ENCODE assay signal across 8 cellular contexts in genomic region chr19:495440-496332, GRCh38. TPM values are rescaled to one million over a fixed set of nuclear protein-coding genes. Genes with fewer than 3 reads are reported as not detected.
DNase-seq lines count a peak whose midpoint lies in the region; ATAC-seq, FAIRE-seq and TF ChIP-seq lines count a peak whose summit lies in the region.

No MANE protein-coding gene starts in this region.

- WGBS in HepG2 (ENCODE audit: low lambda C conversion rate) = 20% methylated on average over 24 of the region's 45 CpGs

- peak; percentile 12 for FAIRE-seq in HepG2 (lab: Jason Lieb, UNC)

- H3K4me2 ChIP-seq in PC-9 (no peak overlapping the region), HepG2 (ENCODE audit: low read depth, low read length) (peak overlapping the region; percentile 55; the same call in 1 of the 2 replicates)

- no peaks in the 10 kb centered on the region for H4K20me1 ChIP-seq in PC-9 (ENCODE audit: insufficient read depth)
- H4K20me1 ChIP-seq in HepG2 (ENCODE audit: insufficient read depth, low read length) = no peaks in the 10 kb centered on the region

- POLR2A ChIA-PET in PC-9 (lab: Charles Lee; ENCODE audit: unreplicated experiment) = no interaction called here
- POLR2A ChIA-PET in HepG2 (lab: Yijun Ruan, JAX) = interaction anchor here (2.6 kb wide), 1 partner anchor 11 kb away, joined by 23 read pairs; no protein-coding TSS in a partner anchor

- no peaks in the 10 kb centered on the region for H3K36me3 Mint-ChIP-seq in type B pancreatic cell

- CTCF ChIA-PET in PC-9 (lab: Charles Lee) (no interaction called here), HepG2 (lab: Yijun Ruan, JAX; ENCODE audit: low intra/inter-chr PET ratio, low total read pairs) (interaction anchor here (0.6 to 1.5 kb wide), 4 partner anchors 11 to 15 kb away, joined by 3 to 5 read pairs (median 4); partner anchors contain the start of gene TPGS1)

- peaks cover 41% of the 10 kb centered on the region for H3F3A ChIP-seq in PC-9 (ENCODE audit: insufficient read depth, low read depth)

- H3K4me1 Mint-ChIP-seq in type B pancreatic cell (ENCODE audit: unreplicated experiment) = no peaks in the 10 kb centered on the region

- no TSS peak for BruUV-seq in PC-9 (replicated peaks; lab: Mats Ljungman, UMichigan)
- no TSS peak for BruUV-seq in HepG2 (replicated peaks; lab: Mats Ljungman, UMichigan)

- no peak overlapping the region for H3K4me3 Mint-ChIP-seq in type B pancreatic cell

- H2AFZ ChIP-seq in PC-9 (no peak overlapping the region), HepG2 (ENCODE audit: low read length) (no peak overlapping the region)

- H3K27me3 ChIP-seq in PC-9 (ENCODE audit: insufficient read depth, low read depth) (no peaks in the 10 kb centered on the region), HepG2 (ENCODE audit: control insufficient read depth in 1 of 2, insufficient read depth in 2 of 2, low read length in 2 of 2) (peaks cover 0 to 4% of the 10 kb centered on the region in 2 experiments; a peak in 2 of 5 replicates)

- H3K79me2 ChIP-seq in PC-9 (ENCODE audit: low read depth) = no peaks in the 10 kb centered on the region
- no peaks in the 10 kb centered on the region for H3K79me2 ChIP-seq in HepG2 (ENCODE audit: insufficient read depth, low read length)

- TF ChIP-seq EP300 in HepG2 (IDR thresholded peaks at IDR 0.05; ENCODE audit: low read depth in 2 of 2, low read length in 2 of 2) (no peak), HepG2 (CRISPR knock-in tag; IDR thresholded peaks at IDR 0.05; ENCODE audit: borderline replicate concordance) (no peak)

- ATAC-seq in HepG2 (peak; percentile 17), HG03439 (IDR thresholded peaks at IDR 0.05; ENCODE audit: unreplicated experiment) (no peak), GM19452 (IDR thresholded peaks at IDR 0.05; ENCODE audit: unreplicated experiment) (no peak)

- H3K27ac Mint-ChIP-seq in type B pancreatic cell = no peak overlapping the region

- H3K9me3 Mint-ChIP-seq in type B pancreatic cell = no peaks in the 10 kb centered on the region

- TF ChIP-seq CTCF in PC-9 (conservative IDR thresholded peaks at IDR 0.05) (peak; percentile 89), HepG2 (CRISPR knock-in tag; IDR thresholded peaks at IDR 0.05) (peak; percentile 93), type B pancreatic cell (conservative IDR thresholded peaks at IDR 0.05) (peak; percentile 87)

- H3K36me3 ChIP-seq in PC-9 (ENCODE audit: low read depth) = no peaks in the 10 kb centered on the region
- H3K36me3 ChIP-seq in HepG2 (replicated peaks in 1 of 2; ENCODE audit: control insufficient read depth in 1 of 2, insufficient read depth in 2 of 2, low read length in 2 of 2) = no peaks in the 10 kb centered on the region

- TF ChIP-seq POLR2A in HepG2 (IDR thresholded peaks at IDR 0.05; ENCODE audit: insufficient read depth in 1 of 2, low read depth in 2 of 2, low read length in 2 of 2) = no peak

- H3K27me3 Mint-ChIP-seq in type B pancreatic cell = peaks cover 26% of the 10 kb centered on the region

- in situ Hi-C loops in HepG2 (cut with HindIII; ENCODE audit: extremely low pct_ligation_motif_present, low pct_unique_long_range_greater_than_20kb) = no loop called here

- DNase-seq in activated CD4-positive, CD25-positive, alpha-beta regulatory T cell treated with anti-CD3 and anti-CD28 coated beads, Interleukin-2, amount 50 U/mL, for 72 hours = peak; percentile 69
- no peak for DNase-seq in activated CD4-positive, CD25-positive, alpha-beta regulatory T cell (lab: John Stamatoyannopoulos, UW)
- peak in 1 of 2 experiments; percentile 43 for DNase-seq in PC-9
- peak; percentile 58 for DNase-seq in astrocyte of the hippocampus (ENCODE audit: low read depth, low spot score)
- no peak for DNase-seq in HepG2 (ENCODE audit: low spot score)
- peak; percentile 77 for DNase-seq in type B pancreatic cell (ENCODE audit: extremely low spot score, unreplicated experiment)

- intact Hi-C loops in PC-9 (cut with micrococcal nuclease; ENCODE audit: unreplicated experiment) = no loop called here
- intact Hi-C loops in HepG2 (cut with micrococcal nuclease; ENCODE audit: unreplicated experiment) = no loop called here

- H3K9ac ChIP-seq in HepG2 (ENCODE audit: insufficient read depth, low read depth, low read length) = no peak overlapping the region

- no peaks in the 10 kb centered on the region for H3K4me1 ChIP-seq in PC-9 (replicated peaks; ENCODE audit: insufficient read depth)
- peaks cover 50% of the 10 kb centered on the region for H3K4me1 ChIP-seq in HepG2 (ENCODE audit: insufficient read depth, low read length)

- H3K9me3 ChIP-seq in PC-9 (ENCODE audit: insufficient read depth, low read depth) = no peaks in the 10 kb centered on the region
- no peaks in the 10 kb centered on the region for H3K9me3 ChIP-seq in HepG2 (ENCODE audit: low read length)

- no peaks in the 10 kb centered on the region for H3K9me2 ChIP-seq in PC-9 (ENCODE audit: insufficient read depth)

- H3K27ac ChIP-seq in PC-9 (no peak overlapping the region), HepG2 (ENCODE audit: extremely low read length, insufficient read depth, low read length) (no peak overlapping the region)

- H3K4me3 ChIP-seq in PC-9 (no peak overlapping the region), HepG2 (replicated peaks in 1 of 3; ENCODE audit: insufficient read depth in 1 of 3, low read depth in 2 of 3, low read length in 3 of 3) (peak overlapping the region in 1 of 3 experiments; percentile 46; a peak in 1 of 6 replicates)

- peak; percentile 70 for TF ChIP-seq RAD21 in HepG2 (CRISPR knock-in tag; IDR thresholded peaks at IDR 0.05)

RNA-seq across cellular contexts. Expression of gene MADCAM1, which starts 0.6 kb away (rescaled TPM):
- total RNA-seq in PC-9 (2021) (1.1 and 1.7 TPM in 2 replicates), HepG2 (2016; rRNA removed; fragmentation: Illumina TruSeq; extraction: Trizol) (0.21 and 0.33 TPM in 2 replicates), type B pancreatic cell (ENCODE audit: low replicate concordance) (0.74 and 2.7 TPM in 2 replicates)
- 0.30 and 0.44 TPM in 2 replicates for total RNA-seq in HepG2 (2016; cell fraction: cytosol; rRNA removed; fragmentation: Illumina TruSeq; extraction: Trizol; ENCODE audit: low read depth)
- total RNA-seq in HepG2 (2016; cell fraction: insoluble cytoplasmic fraction; rRNA removed; fragmentation: Illumina TruSeq; extraction: Trizol) = 0.30 TPM in 1 of 2 replicates, not detected in the other
- 0.37 and 0.45 TPM in 2 replicates for total RNA-seq in HepG2 (2016; cell fraction: membrane; rRNA removed; fragmentation: Illumina TruSeq; extraction: Trizol)
- total RNA-seq in HepG2 (2016; cell fraction: nucleus; rRNA removed; fragmentation: Illumina TruSeq; extraction: Trizol) = 0.22 TPM in 1 of 2 replicates, not detected in the other
- polyA plus RNA-seq in HepG2 (2011; rRNA removed) = 0.29 and 0.39 TPM in 2 replicates
- 0.42 and 0.60 TPM in 2 replicates for polyA plus RNA-seq in HepG2 (2011; cell fraction: cytosol; rRNA removed)
- polyA plus RNA-seq in HepG2 (2011; cell fraction: nucleus; rRNA removed) = 1.9 and 2.3 TPM in 2 replicates
- 1.7 and 2.3 TPM in 2 replicates for polyA plus RNA-seq in HepG2 (2012)
- 0.62 and 0.89 TPM in 2 replicates for polyA plus RNA-seq in HepG2 (2016; cell fraction: cytosol; fragmentation: Illumina TruSeq; extraction: Trizol; ENCODE audit: low read depth)
- polyA plus RNA-seq in HepG2 (2016; cell fraction: insoluble cytoplasmic fraction; fragmentation: Illumina TruSeq; extraction: Trizol; ENCODE audit: low read depth) = 0.33 and 0.51 TPM in 2 replicates
- polyA plus RNA-seq in HepG2 (2016; cell fraction: membrane; fragmentation: Illumina TruSeq; extraction: Trizol; ENCODE audit: low read depth) = 0.74 and 0.99 TPM in 2 replicates
- polyA plus RNA-seq in HepG2 (2016; cell fraction: nucleus; fragmentation: Illumina TruSeq; extraction: Trizol; ENCODE audit: insufficient read depth, low read depth) = 0.89 and 1.4 TPM in 2 replicates
- polyA minus RNA-seq in HepG2 (2011; rRNA and poly(A)+ RNA removed; ENCODE audit: low replicate concordance) = 1.1 TPM in 1 of 2 replicates, not detected in the other
- polyA minus RNA-seq in HepG2 (2011; cell fraction: cytosol; rRNA and poly(A)+ RNA removed) = 0.62 and 0.89 TPM in 2 replicates
- 0.26 and 0.75 TPM in 2 replicates for polyA minus RNA-seq in HepG2 (2011; cell fraction: nucleus; rRNA and poly(A)+ RNA removed)

RNA-seq across cellular contexts. Expression of gene TPGS1, which starts 11.6 kb away (rescaled TPM):
- total RNA-seq in PC-9 (2021) = 13.8 and 25.7 TPM in 2 replicates
- 4.2 and 6.2 TPM in 2 replicates for total RNA-seq in HepG2 (2016; rRNA removed; fragmentation: Illumina TruSeq; extraction: Trizol)
- 4.1 and 5.0 TPM in 2 replicates for total RNA-seq in HepG2 (2016; cell fraction: cytosol; rRNA removed; fragmentation: Illumina TruSeq; extraction: Trizol; ENCODE audit: low read depth)
- total RNA-seq in HepG2 (2016; cell fraction: insoluble cytoplasmic fraction; rRNA removed; fragmentation: Illumina TruSeq; extraction: Trizol) = 3.9 and 5.0 TPM in 2 replicates
- total RNA-seq in HepG2 (2016; cell fraction: membrane; rRNA removed; fragmentation: Illumina TruSeq; extraction: Trizol) = 4.2 and 4.9 TPM in 2 replicates
- 2.4 and 3.4 TPM in 2 replicates for total RNA-seq in HepG2 (2016; cell fraction: nucleus; rRNA removed; fragmentation: Illumina TruSeq; extraction: Trizol)
- polyA plus RNA-seq in HepG2 (2011; rRNA removed) = 1.1 and 2.0 TPM in 2 replicates
- 1.7 and 4.3 TPM in 2 replicates for polyA plus RNA-seq in HepG2 (2011; cell fraction: cytosol; rRNA removed)
- 3.3 and 3.7 TPM in 2 replicates for polyA plus RNA-seq in HepG2 (2011; cell fraction: nucleus; rRNA removed)
- 1.0 and 2.2 TPM in 2 replicates for polyA plus RNA-seq in HepG2 (2012)
- 2.0 and 2.2 TPM in 2 replicates for polyA plus RNA-seq in HepG2 (2016; cell fraction: cytosol; fragmentation: Illumina TruSeq; extraction: Trizol; ENCODE audit: low read depth)
- 3.3 and 4.8 TPM in 2 replicates for polyA plus RNA-seq in HepG2 (2016; cell fraction: insoluble cytoplasmic fraction; fragmentation: Illumina TruSeq; extraction: Trizol; ENCODE audit: low read depth)
- polyA plus RNA-seq in HepG2 (2016; cell fraction: membrane; fragmentation: Illumina TruSeq; extraction: Trizol; ENCODE audit: low read depth) = 2.0 and 2.2 TPM in 2 replicates
- polyA plus RNA-seq in HepG2 (2016; cell fraction: nucleus; fragmentation: Illumina TruSeq; extraction: Trizol; ENCODE audit: insufficient read depth, low read depth) = 3.1 and 4.1 TPM in 2 replicates
- polyA minus RNA-seq in HepG2 (2011; rRNA and poly(A)+ RNA removed; ENCODE audit: low replicate concordance) = 2.3 and 2.8 TPM in 2 replicates
- 1.4 and 1.8 TPM in 2 replicates for polyA minus RNA-seq in HepG2 (2011; cell fraction: cytosol; rRNA and poly(A)+ RNA removed)
- polyA minus RNA-seq in HepG2 (2011; cell fraction: nucleus; rRNA and poly(A)+ RNA removed) = 2.1 and 2.3 TPM in 2 replicates
- 18.0 and 26.1 TPM in 2 replicates for total RNA-seq in type B pancreatic cell (ENCODE audit: low replicate concordance)

RNA-seq across cellular contexts. Expression of gene SHC2, which starts 34.9 kb away (rescaled TPM):
- total RNA-seq in PC-9 (2021) (0.70 and 0.73 TPM in 2 replicates), HepG2 (2016; rRNA removed; fragmentation: Illumina TruSeq; extraction: Trizol) (4.8 and 9.0 TPM in 2 replicates), type B pancreatic cell (ENCODE audit: low replicate concordance) (35.4 and 40.5 TPM in 2 replicates)
- 11.0 and 12.0 TPM in 2 replicates for total RNA-seq in HepG2 (2016; cell fraction: cytosol; rRNA removed; fragmentation: Illumina TruSeq; extraction: Trizol; ENCODE audit: low read depth)
- total RNA-seq in HepG2 (2016; cell fraction: insoluble cytoplasmic fraction; rRNA removed; fragmentation: Illumina TruSeq; extraction: Trizol) = 3.9 and 8.8 TPM in 2 replicates
- 12.6 and 14.2 TPM in 2 replicates for total RNA-seq in HepG2 (2016; cell fraction: membrane; rRNA removed; fragmentation: Illumina TruSeq; extraction: Trizol)
- total RNA-seq in HepG2 (2016; cell fraction: nucleus; rRNA removed; fragmentation: Illumina TruSeq; extraction: Trizol) = 7.1 and 9.7 TPM in 2 replicates
- 18.3 and 35.8 TPM in 2 replicates for polyA plus RNA-seq in HepG2 (2011; rRNA removed)
- 12.4 and 18.0 TPM in 2 replicates for polyA plus RNA-seq in HepG2 (2011; cell fraction: cytosol; rRNA removed)
- polyA plus RNA-seq in HepG2 (2011; cell fraction: nucleus; rRNA removed) = 247 and 276 TPM in 2 replicates
- polyA plus RNA-seq in HepG2 (2012) = 21.5 and 36.3 TPM in 2 replicates
- polyA plus RNA-seq in HepG2 (2016; cell fraction: cytosol; fragmentation: Illumina TruSeq; extraction: Trizol; ENCODE audit: low read depth) = 11.4 and 12.5 TPM in 2 replicates
- polyA plus RNA-seq in HepG2 (2016; cell fraction: insoluble cytoplasmic fraction; fragmentation: Illumina TruSeq; extraction: Trizol; ENCODE audit: low read depth) = 4.7 and 5.3 TPM in 2 replicates
- polyA plus RNA-seq in HepG2 (2016; cell fraction: membrane; fragmentation: Illumina TruSeq; extraction: Trizol; ENCODE audit: low read depth) = 13.0 and 14.2 TPM in 2 replicates
- polyA plus RNA-seq in HepG2 (2016; cell fraction: nucleus; fragmentation: Illumina TruSeq; extraction: Trizol; ENCODE audit: insufficient read depth, low read depth) = 30.5 and 30.9 TPM in 2 replicates
- 39.0 TPM in 1 of 2 replicates, not detected in the other for polyA minus RNA-seq in HepG2 (2011; rRNA and poly(A)+ RNA removed; ENCODE audit: low replicate concordance)
- 11.5 and 24.1 TPM in 2 replicates for polyA minus RNA-seq in HepG2 (2011; cell fraction: cytosol; rRNA and poly(A)+ RNA removed)
- 14.5 and 16.0 TPM in 2 replicates for polyA minus RNA-seq in HepG2 (2011; cell fraction: nucleus; rRNA and poly(A)+ RNA removed)

RNA-seq across cellular contexts. Expression of gene CDC34, which starts 35.9 kb away (rescaled TPM):
- total RNA-seq in PC-9 (2021) (93.3 and 98.2 TPM in 2 replicates), HepG2 (2016; rRNA removed; fragmentation: Illumina TruSeq; extraction: Trizol) (119 and 138 TPM in 2 replicates), type B pancreatic cell (ENCODE audit: low replicate concordance) (93.0 and 95.0 TPM in 2 replicates)
- total RNA-seq in HepG2 (2016; cell fraction: cytosol; rRNA removed; fragmentation: Illumina TruSeq; extraction: Trizol; ENCODE audit: low read depth) = 181 and 194 TPM in 2 replicates
- total RNA-seq in HepG2 (2016; cell fraction: insoluble cytoplasmic fraction; rRNA removed; fragmentation: Illumina TruSeq; extraction: Trizol) = 104 and 144 TPM in 2 replicates
- 198 and 240 TPM in 2 replicates for total RNA-seq in HepG2 (2016; cell fraction: membrane; rRNA removed; fragmentation: Illumina TruSeq; extraction: Trizol)
- total RNA-seq in HepG2 (2016; cell fraction: nucleus; rRNA removed; fragmentation: Illumina TruSeq; extraction: Trizol) = 59.6 and 65.5 TPM in 2 replicates
- polyA plus RNA-seq in HepG2 (2011; rRNA removed) = 140 and 150 TPM in 2 replicates
- 102 and 147 TPM in 2 replicates for polyA plus RNA-seq in HepG2 (2011; cell fraction: cytosol; rRNA removed)
- 121 and 122 TPM in 2 replicates for polyA plus RNA-seq in HepG2 (2011; cell fraction: nucleus; rRNA removed)
- polyA plus RNA-seq in HepG2 (2012) = 90.8 and 101 TPM in 2 replicates
- polyA plus RNA-seq in HepG2 (2016; cell fraction: cytosol; fragmentation: Illumina TruSeq; extraction: Trizol; ENCODE audit: low read depth) = 157 and 191 TPM in 2 replicates
- 118 and 140 TPM in 2 replicates for polyA plus RNA-seq in HepG2 (2016; cell fraction: insoluble cytoplasmic fraction; fragmentation: Illumina TruSeq; extraction: Trizol; ENCODE audit: low read depth)
- polyA plus RNA-seq in HepG2 (2016; cell fraction: membrane; fragmentation: Illumina TruSeq; extraction: Trizol; ENCODE audit: low read depth) = 153 and 184 TPM in 2 replicates
- polyA plus RNA-seq in HepG2 (2016; cell fraction: nucleus; fragmentation: Illumina TruSeq; extraction: Trizol; ENCODE audit: insufficient read depth, low read depth) = 130 and 138 TPM in 2 replicates
- polyA minus RNA-seq in HepG2 (2011; rRNA and poly(A)+ RNA removed; ENCODE audit: low replicate concordance) = 60.5 and 88.3 TPM in 2 replicates
- polyA minus RNA-seq in HepG2 (2011; cell fraction: cytosol; rRNA and poly(A)+ RNA removed) = 42.1 and 46.2 TPM in 2 replicates
- polyA minus RNA-seq in HepG2 (2011; cell fraction: nucleus; rRNA and poly(A)+ RNA removed) = 19.1 and 22.1 TPM in 2 replicates

RNA-seq across cellular contexts. Expression of gene GZMM, which starts 48.2 kb away (rescaled TPM):
- total RNA-seq in PC-9 (2021) (0.39 and 0.88 TPM in 2 replicates), HepG2 (2016; rRNA removed; fragmentation: Illumina TruSeq; extraction: Trizol) (not detected in 2 replicates), type B pancreatic cell (ENCODE audit: low replicate concordance) (0.34 TPM in 1 of 2 replicates, not detected in the other)
- total RNA-seq in HepG2 (2016; cell fraction: cytosol; rRNA removed; fragmentation: Illumina TruSeq; extraction: Trizol; ENCODE audit: low read depth) = not detected in 2 replicates
- not detected in 2 replicates for total RNA-seq in HepG2 (2016; cell fraction: insoluble cytoplasmic fraction; rRNA removed; fragmentation: Illumina TruSeq; extraction: Trizol)
- not detected in 2 replicates for total RNA-seq in HepG2 (2016; cell fraction: membrane; rRNA removed; fragmentation: Illumina TruSeq; extraction: Trizol)
- not detected in 2 replicates for total RNA-seq in HepG2 (2016; cell fraction: nucleus; rRNA removed; fragmentation: Illumina TruSeq; extraction: Trizol)
- polyA plus RNA-seq in HepG2 (2011; rRNA removed) = 0.07 TPM in 1 of 2 replicates, not detected in the other
- polyA plus RNA-seq in HepG2 (2011; cell fraction: cytosol; rRNA removed) = 0.13 TPM in 1 of 2 replicates, not detected in the other
- polyA plus RNA-seq in HepG2 (2011; cell fraction: nucleus; rRNA removed) = 0.50 and 0.71 TPM in 2 replicates
- polyA plus RNA-seq in HepG2 (2012) = 0.16 TPM in 1 of 2 replicates, not detected in the other
- polyA plus RNA-seq in HepG2 (2016; cell fraction: cytosol; fragmentation: Illumina TruSeq; extraction: Trizol; ENCODE audit: low read depth) = not detected in 2 replicates
- not detected in 2 replicates for polyA plus RNA-seq in HepG2 (2016; cell fraction: insoluble cytoplasmic fraction; fragmentation: Illumina TruSeq; extraction: Trizol; ENCODE audit: low read depth)
- not detected in 2 replicates for polyA plus RNA-seq in HepG2 (2016; cell fraction: membrane; fragmentation: Illumina TruSeq; extraction: Trizol; ENCODE audit: low read depth)
- polyA plus RNA-seq in HepG2 (2016; cell fraction: nucleus; fragmentation: Illumina TruSeq; extraction: Trizol; ENCODE audit: insufficient read depth, low read depth) = not detected in 2 replicates
- not detected in 2 replicates for polyA minus RNA-seq in HepG2 (2011; rRNA and poly(A)+ RNA removed; ENCODE audit: low replicate concordance)
- not detected in 2 replicates for polyA minus RNA-seq in HepG2 (2011; cell fraction: cytosol; rRNA and poly(A)+ RNA removed)
- not detected in 2 replicates for polyA minus RNA-seq in HepG2 (2011; cell fraction: nucleus; rRNA and poly(A)+ RNA removed)

Comparison
In these comparisons a context has a peak if more than half of its experiments do, and no peak if none do; other contexts are left out.
1. DNase-seq: peak in activated CD4-positive, CD25-positive, alpha-beta regulatory T cell treated with anti-CD3 and anti-CD28 coated beads, Interleukin-2, amount 50 U/mL, for 72 hours (single experiment), astrocyte of the hippocampus (single experiment) and type B pancreatic cell (single experiment); none in activated CD4-positive, CD25-positive, alpha-beta regulatory T cell (0 of 4) and HepG2 (single experiment).
2. Peak in every context shown above with its lines, with median percentiles within 50 percentile points of each other: CTCF ChIP-seq.